In the genomic region with DNA sequence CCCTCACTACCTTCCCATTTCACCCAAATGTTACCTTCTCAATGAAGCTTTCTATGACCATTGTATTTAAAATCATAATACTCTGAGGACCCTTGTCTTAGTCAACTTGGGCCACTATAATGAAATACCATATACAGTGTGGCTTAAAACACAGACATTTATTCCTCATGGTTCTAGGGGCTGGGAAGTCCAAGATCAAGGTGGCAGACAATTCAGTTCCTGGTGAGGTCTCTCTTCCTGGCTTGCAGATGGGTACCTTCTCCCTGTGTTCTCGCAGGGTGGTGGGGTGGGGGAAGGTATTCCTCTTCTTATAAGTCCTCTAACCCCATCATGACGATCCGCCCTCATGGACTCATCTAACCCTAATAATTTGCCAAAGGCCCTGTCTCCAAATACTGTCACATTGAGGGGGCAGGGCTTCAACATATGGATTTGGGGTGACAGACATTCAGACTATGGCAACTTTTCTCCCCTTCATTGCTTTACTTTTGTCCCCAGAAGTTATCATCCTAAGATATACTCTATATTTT, we compare ENCODE assay signal across 7 cellular contexts.
"Had no signal": no experiment of that assay in that cellular context is flagged by ENCODE, and none has a peak within 500 bp of the region (broad histone marks: within the 10 kb centered on the region; RNA-seq: fewer than 3 reads in every experiment).

No MANE protein-coding gene starts in this region.

- H3K4me2 ChIP-seq: GM23338 had no signal

- H3K27ac Mint-ChIP-seq: GM23338, H9, IgD-negative memory B cell had no signal

- DNase-seq: H9, HCEC 1CT had no signal

- H3K4me3 Mint-ChIP-seq: GM23338, H9, IgD-negative memory B cell had no signal

- H3K4me3 ChIP-seq: GM23338 had no signal

- H2AFZ ChIP-seq: GM23338 had no signal

- H3K4me1 Mint-ChIP-seq: IgD-negative memory B cell had no signal

- ATAC-seq: GM23338 had no signal

- FAIRE-seq: H1, H54, HTR-8/SVneo had no signal
